In genomic region chr3:27889745-27890144, GRCh38 we compare ENCODE assay signal across 27 cellular contexts.
"Had no signal": no experiment of that assay in that cellular context is flagged by ENCODE, and none has a peak within 500 bp of the region (broad histone marks: within the 10 kb centered on the region; RNA-seq: fewer than 3 reads in every experiment).

No MANE protein-coding gene starts in this region.

- H3K4me3 ChIP-seq: colonic mucosa, coronary artery, dorsolateral prefrontal cortex, esophagus muscularis mucosa, gastrocnemius medialis, gastroesophageal sphincter, heart left ventricle, heart right ventricle had no signal

- DNase-seq: colonic mucosa; cortex of kidney; dermis blood vessel endothelial cell; dorsolateral prefrontal cortex; effector CD4-positive, alpha-beta T cell; effector CD8-positive, alpha-beta T cell; effector memory CD4-positive, alpha-beta T cell; effector memory CD8-positive, alpha-beta T cell; endodermal cell; erythroblast; foreskin fibroblast; foreskin keratinocyte; foreskin melanocyte; gastrocnemius medialis; glutamatergic neuron; head of caudate nucleus; heart left ventricle; heart right ventricle had no signal

- H3K9me3 ChIP-seq: colonic mucosa, gastrocnemius medialis had no signal

- H3K27me3 ChIP-seq: colonic mucosa, gastrocnemius medialis had no signal

- ATAC-seq: effector memory CD8-positive, alpha-beta T cell; esophagus mucosa; foreskin keratinocyte; gastrocnemius medialis; gastroesophageal sphincter; heart left ventricle; heart right ventricle had no signal

- H3K4me1 ChIP-seq: colonic mucosa, esophagus muscularis mucosa, foreskin keratinocyte, gastrocnemius medialis, gastroesophageal sphincter, heart left ventricle, heart right ventricle had no signal

- FAIRE-seq: colon, endometrium, endothelial cell of umbilical vein, frontal cortex had no signal

- H3K36me3 ChIP-seq: colonic mucosa, esophagus muscularis mucosa, gastrocnemius medialis, gastroesophageal sphincter, heart left ventricle, heart right ventricle had no signal

- H3K27ac ChIP-seq: colonic mucosa, coronary artery, dorsolateral prefrontal cortex, epithelial cell of prostate, esophagus muscularis mucosa, foreskin keratinocyte, gastrocnemius medialis, gastroesophageal sphincter, heart left ventricle, heart right ventricle had no signal
